Comparison of ENCODE assay signal across 15 cellular contexts in the genomic region with DNA sequence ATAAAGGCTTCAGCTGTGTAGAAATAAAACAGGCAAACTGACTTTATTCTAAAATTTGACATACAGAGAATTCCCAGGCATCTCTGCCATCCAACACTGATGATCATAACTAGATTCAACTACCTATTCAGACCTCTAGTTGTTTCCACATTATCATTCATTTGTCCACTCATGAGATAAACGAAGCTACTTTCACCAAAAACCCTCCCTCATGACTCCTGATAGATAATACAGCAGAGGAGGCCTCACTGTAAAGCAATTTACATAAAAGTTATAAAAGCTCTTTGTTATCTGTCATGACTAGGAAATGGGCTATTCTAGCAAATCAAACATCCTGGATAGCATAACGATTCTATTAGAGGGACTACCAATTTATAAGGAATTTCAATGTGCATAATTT. TPM values are rescaled to one million over a fixed set of nuclear protein-coding genes. Genes with fewer than 3 reads are reported as not detected.
DNase-seq lines count a peak whose midpoint lies in the region; ATAC-seq and TF ChIP-seq lines count a peak whose summit lies in the region.
"Had no signal": no experiment of that assay in that cellular context is flagged by ENCODE, and none has a peak within 500 bp of the region (broad histone marks: within the 10 kb centered on the region; RNA-seq: fewer than 3 reads in every experiment).

No MANE protein-coding gene starts in this region.

- H3K9me3 Mint-ChIP-seq in activated CD8-positive, alpha-beta T cell treated with anti-CD3 and anti-CD28 coated beads for 36 hours = no peaks in the 10 kb centered on the region
- no peaks in the 10 kb centered on the region for H3K9me3 Mint-ChIP-seq in activated CD8-positive, alpha-beta T cell treated with anti-CD3 and anti-CD28 coated beads, Interleukin-2, amount 10 ng/mL, durations not matched to agents 7 days and 5 days (ENCODE audit: insufficient read depth)
- H3K9me3 Mint-ChIP-seq: naive B cell had no signal

- peaks cover 2% of the 10 kb centered on the region for H3K36me3 Mint-ChIP-seq in activated CD8-positive, alpha-beta T cell treated with anti-CD3 and anti-CD28 coated beads for 36 hours (ENCODE audit: low read depth)
- H3K36me3 Mint-ChIP-seq in activated CD8-positive, alpha-beta T cell treated with anti-CD3 and anti-CD28 coated beads, Interleukin-2, amount 10 ng/mL, durations not matched to agents 7 days and 5 days (ENCODE audit: low read depth) = peaks cover 16% of the 10 kb centered on the region
- H3K36me3 Mint-ChIP-seq: naive B cell had no signal

- no peak overlapping the region for H2AFZ ChIP-seq in Karpas-422 (ENCODE audit: low read length)
- H2AFZ ChIP-seq in mammary epithelial cell (ENCODE audit: low read depth, low read length) = no peak overlapping the region

- H3K4me3 Mint-ChIP-seq in activated CD8-positive, alpha-beta T cell treated with anti-CD3 and anti-CD28 coated beads for 36 hours = no peak overlapping the region
- no peak overlapping the region for H3K4me3 Mint-ChIP-seq in activated CD8-positive, alpha-beta T cell treated with anti-CD3 and anti-CD28 coated beads, Interleukin-2, amount 10 ng/mL, durations not matched to agents 7 days and 5 days

- H3K36me3 ChIP-seq in Karpas-422 (ENCODE audit: insufficient read depth, low read length) (no peaks in the 10 kb centered on the region), mammary epithelial cell (ENCODE audit: insufficient read depth, low read length) (no peaks in the 10 kb centered on the region), skeletal muscle satellite cell (ENCODE audit: insufficient read depth, low read length) (no peaks in the 10 kb centered on the region)
- H3K36me3 ChIP-seq: adrenal gland, left lung had no signal

- dilution Hi-C loops in mammary epithelial cell (cut with HindIII; ENCODE audit: low sequenced_read_pairs) = no loop called here

- no peaks in the 10 kb centered on the region for H3K9me2 ChIP-seq in Karpas-422 (replicated peaks; ENCODE audit: insufficient read depth, low read length)

- H3K4me1 ChIP-seq in Karpas-422 (ENCODE audit: low read length) (peaks cover 43% of the 10 kb centered on the region), mammary epithelial cell (ENCODE audit: insufficient read depth, low read length) (peaks cover 85% of the 10 kb centered on the region), skeletal muscle satellite cell (ENCODE audit: control insufficient read depth, insufficient read depth, low read length) (peaks cover 80% of the 10 kb centered on the region)

- CTCF ChIA-PET in activated CD8-positive, alpha-beta T cell treated with anti-CD3 and anti-CD28 coated beads for 36 hours (lab: Charles Lee) = interaction anchor here (0.6 to 2.3 kb wide), 8 partner anchors 9 to 83 kb away, joined by 3 to 17 read pairs (median 4); a partner anchor contains a TSS
- CTCF ChIA-PET in activated CD8-positive, alpha-beta T cell treated with anti-CD3 and anti-CD28 coated beads, Interleukin-2, amount 10 ng/mL, durations not matched to agents 7 days and 5 days (lab: Charles Lee) = interaction anchor here (0.9 to 4.7 kb wide), 7 partner anchors 10 to 102 kb away, joined by 4 to 30 read pairs (median 6); a partner anchor contains a TSS
- CTCF ChIA-PET in mammary epithelial cell (lab: Charles Lee; ENCODE audit: low non-redundant PET) = no interaction called here

- H3K4me3 ChIP-seq in Karpas-422 (ENCODE audit: low read length) = no peak overlapping the region
- H3K4me3 ChIP-seq in mammary epithelial cell (replicated peaks in 1 of 3; ENCODE audit: insufficient read depth in 1 of 3, low read depth in 2 of 3, low read length in 3 of 3) = peak overlapping the region in 1 of 3 experiments; percentile 20
- H3K4me3 ChIP-seq in skeletal muscle satellite cell (ENCODE audit: low read length) = no peak overlapping the region
- H3K4me3 ChIP-seq: adrenal gland, left lung had no signal

- H3K27me3 ChIP-seq in Karpas-422 (ENCODE audit: low read length) (no peaks in the 10 kb centered on the region), mammary epithelial cell (ENCODE audit: insufficient read depth, low read length) (no peaks in the 10 kb centered on the region), skeletal muscle satellite cell (ENCODE audit: control insufficient read depth, insufficient read depth, low read length) (no peaks in the 10 kb centered on the region)
- H3K27me3 ChIP-seq: adrenal gland, left lung had no signal

- H3K79me2 ChIP-seq in Karpas-422 (ENCODE audit: low read length) = no peaks in the 10 kb centered on the region
- peaks cover 78% of the 10 kb centered on the region for H3K79me2 ChIP-seq in mammary epithelial cell (ENCODE audit: insufficient read depth, low read length)

- H3K27me3 Mint-ChIP-seq in activated CD8-positive, alpha-beta T cell treated with anti-CD3 and anti-CD28 coated beads for 36 hours = no peaks in the 10 kb centered on the region
- H3K27me3 Mint-ChIP-seq in activated CD8-positive, alpha-beta T cell treated with anti-CD3 and anti-CD28 coated beads, Interleukin-2, amount 10 ng/mL, durations not matched to agents 7 days and 5 days (ENCODE audit: low read depth) = no peaks in the 10 kb centered on the region
- H3K27me3 Mint-ChIP-seq: naive B cell had no signal

- H3K4me2 ChIP-seq in Karpas-422 (ENCODE audit: low read depth, low read length, poor library complexity, severe bottlenecking) (peak overlapping the region; percentile 50), mammary epithelial cell (ENCODE audit: insufficient read depth, low read depth, low read length) (peak overlapping the region; percentile 75), skeletal muscle satellite cell (ENCODE audit: low read length) (peak overlapping the region; percentile 64)

- BruUV-seq in mammary epithelial cell (replicated peaks; lab: Mats Ljungman, UMichigan) = no TSS peak

- in situ Hi-C loops in mammary epithelial cell (cut with MboI; ENCODE audit: low sequenced_read_pairs in 2 of 2) = no loop called here

- H4K20me1 ChIP-seq in Karpas-422 (ENCODE audit: insufficient read depth, low read depth, low read length) = no peaks in the 10 kb centered on the region; the same call in 1 of the 2 replicates
- no peaks in the 10 kb centered on the region for H4K20me1 ChIP-seq in mammary epithelial cell (ENCODE audit: insufficient read depth, low read length)

- H3K4me1 Mint-ChIP-seq in activated CD8-positive, alpha-beta T cell treated with anti-CD3 and anti-CD28 coated beads for 36 hours (ENCODE audit: low read depth) = peaks cover 75% of the 10 kb centered on the region
- H3K4me1 Mint-ChIP-seq in activated CD8-positive, alpha-beta T cell treated with anti-CD3 and anti-CD28 coated beads, Interleukin-2, amount 10 ng/mL, durations not matched to agents 7 days and 5 days (ENCODE audit: low read depth) = peaks cover 69% of the 10 kb centered on the region

- ATAC-seq in activated CD8-positive, alpha-beta T cell treated with anti-CD3 and anti-CD28 coated beads for 36 hours = no peak
- ATAC-seq in activated CD8-positive, alpha-beta T cell treated with anti-CD3 and anti-CD28 coated beads, Interleukin-2, amount 10 ng/mL, durations not matched to agents 7 days and 5 days = no peak

- peak overlapping the region; percentile 36 for H3K27ac Mint-ChIP-seq in activated CD8-positive, alpha-beta T cell treated with anti-CD3 and anti-CD28 coated beads for 36 hours
- no peak overlapping the region for H3K27ac Mint-ChIP-seq in activated CD8-positive, alpha-beta T cell treated with anti-CD3 and anti-CD28 coated beads, Interleukin-2, amount 10 ng/mL, durations not matched to agents 7 days and 5 days

- TF ChIP-seq CTCF in activated CD8-positive, alpha-beta T cell treated with anti-CD3 and anti-CD28 coated beads for 36 hours (IDR thresholded peaks at IDR 0.05) = no peak
- TF ChIP-seq CTCF in mammary epithelial cell (conservative IDR thresholded peaks at IDR 0.05 in 1 of 2, IDR thresholded peaks at IDR 0.05 in 1 of 2; ENCODE audit: extremely low read depth in 1 of 2, insufficient read depth in 1 of 2, low read depth in 1 of 2, low read length in 2 of 2) = no peak

- WGBS in mammary epithelial cell (ENCODE audit: low coverage, missing lambda C conversion rate) = 100% methylated on average over 2 of the region's 2 CpGs

- no peak for DNase-seq in activated CD8-positive, alpha-beta T cell treated with anti-CD3 and anti-CD28 coated beads for 36 hours
- no peak for DNase-seq in activated CD8-positive, alpha-beta T cell treated with anti-CD3 and anti-CD28 coated beads, Interleukin-2, amount 10 ng/mL, durations not matched to agents 7 days and 5 days
- no peak for DNase-seq in Karpas-422
- no peak for DNase-seq in mammary epithelial cell
- DNase-seq in HuH-7.5 (ENCODE audit: low spot score) = no peak
- DNase-seq in NCI-H510A treated with DMSO at 0.1 percent for 48 hours (lab: John Stamatoyannopoulos, UW) = no peak
- DNase-seq in activated CD4-positive, alpha-beta T cell treated with anti-CD3 and anti-CD28 coated beads for 4 hours = no peak
- DNase-seq: adrenal gland, COR-L47, left lung, naive B cell, SHP77 had no signal

- POLR2A ChIA-PET in activated CD8-positive, alpha-beta T cell treated with anti-CD3 and anti-CD28 coated beads for 36 hours (lab: Charles Lee) = interaction anchor here (0.6 to 3.7 kb wide), 4 partner anchors 13 to 122 kb away, joined by 3 to 12 read pairs (median 4); a partner anchor contains a TSS
- POLR2A ChIA-PET in activated CD8-positive, alpha-beta T cell treated with anti-CD3 and anti-CD28 coated beads, Interleukin-2, amount 10 ng/mL, durations not matched to agents 7 days and 5 days (lab: Charles Lee) = interaction anchor here (0.6 to 4.0 kb wide), 3 partner anchors 19 to 160 kb away, joined by 3 to 20 read pairs (median 3); a partner anchor contains a TSS

- H3K27ac ChIP-seq in Karpas-422 (ENCODE audit: low read length) = no peak overlapping the region
- peak overlapping the region; percentile 83 for H3K27ac ChIP-seq in mammary epithelial cell (ENCODE audit: insufficient read depth, low read depth, low read length)

- intact Hi-C loops in activated CD8-positive, alpha-beta T cell treated with anti-CD3 and anti-CD28 coated beads for 36 hours (cut with micrococcal nuclease) = no loop called here
- intact Hi-C loops in mammary epithelial cell (cut with micrococcal nuclease) = loop anchor here (10.0 kb wide), 1 partner anchor 162 kb away; a partner anchor contains a TSS

- H3K9ac ChIP-seq in Karpas-422 (ENCODE audit: low read length) (no peak overlapping the region), mammary epithelial cell (ENCODE audit: insufficient read depth, low read length) (peak overlapping the region; percentile 42), skeletal muscle satellite cell (ENCODE audit: low read depth, low read length) (no peak overlapping the region)

- no peaks in the 10 kb centered on the region for H3K9me3 ChIP-seq in Karpas-422 (ENCODE audit: low read length)
- H3K9me3 ChIP-seq in mammary epithelial cell (replicated peaks; ENCODE audit: insufficient read depth, low read length) = no peaks in the 10 kb centered on the region
- H3K9me3 ChIP-seq in skeletal muscle satellite cell (replicated peaks; ENCODE audit: low read length) = no peaks in the 10 kb centered on the region
- H3K9me3 ChIP-seq: adrenal gland, left lung had no signal

RNA-seq across cellular contexts. Expression of a gene that starts 19.6 kb away (rescaled TPM):
- 10 to 100 TPM; 11.3 to 12.0 TPM for total RNA-seq in activated CD8-positive, alpha-beta T cell treated with anti-CD3 and anti-CD28 coated beads for 36 hours
- 10 to 100 TPM; 26.4 to 29.1 TPM for total RNA-seq in activated CD8-positive, alpha-beta T cell treated with anti-CD3 and anti-CD28 coated beads, Interleukin-2, amount 10 ng/mL, durations not matched to agents 7 days and 5 days
- 14.6 and 16.3 TPM in 2 replicates for total RNA-seq in Karpas-422 (2014; rRNA removed; shearing (Covaris generic); ENCODE audit: low replicate concordance)
- total RNA-seq in mammary epithelial cell = 10 to 100 TPM; 15.7 to 30.2 TPM
- polyA plus RNA-seq in mammary epithelial cell = 15.3 TPM
- 42.9 TPM for polyA minus RNA-seq in mammary epithelial cell
- 16.6 and 20.0 TPM in 2 replicates for total RNA-seq in skeletal muscle satellite cell (2012; rRNA removed)

RNA-seq across cellular contexts. Expression of a gene that starts 36.6 kb away (rescaled TPM):
- 10 to 100 TPM; 32.4 to 36.2 TPM for total RNA-seq in activated CD8-positive, alpha-beta T cell treated with anti-CD3 and anti-CD28 coated beads for 36 hours
- total RNA-seq in activated CD8-positive, alpha-beta T cell treated with anti-CD3 and anti-CD28 coated beads, Interleukin-2, amount 10 ng/mL, durations not matched to agents 7 days and 5 days = 10 to 100 TPM; 32.1 to 33.6 TPM
- total RNA-seq in Karpas-422 (2014; rRNA removed; shearing (Covaris generic); ENCODE audit: low replicate concordance) = 7.2 and 9.0 TPM in 2 replicates
- 10 to 100 TPM in 1 of 2 donors, 1 to 10 TPM in 1; 8.5 to 15.0 TPM for total RNA-seq in mammary epithelial cell
- 9.9 TPM for polyA plus RNA-seq in mammary epithelial cell
- 0.88 TPM for polyA minus RNA-seq in mammary epithelial cell
- 9.6 and 9.9 TPM in 2 replicates for total RNA-seq in skeletal muscle satellite cell (2012; rRNA removed)

RNA-seq across cellular contexts. Expression of a gene that starts 38.3 kb away (rescaled TPM):
- not detected for total RNA-seq in activated CD8-positive, alpha-beta T cell treated with anti-CD3 and anti-CD28 coated beads for 36 hours
- not detected for total RNA-seq in activated CD8-positive, alpha-beta T cell treated with anti-CD3 and anti-CD28 coated beads, Interleukin-2, amount 10 ng/mL, durations not matched to agents 7 days and 5 days
- not detected in 2 replicates for total RNA-seq in Karpas-422 (2014; rRNA removed; shearing (Covaris generic); ENCODE audit: low replicate concordance)
- total RNA-seq in mammary epithelial cell = not detected
- not detected for polyA plus RNA-seq in mammary epithelial cell
- not detected for polyA minus RNA-seq in mammary epithelial cell
- total RNA-seq in skeletal muscle satellite cell (2012; rRNA removed) = not detected in 2 replicates
- total RNA-seq: adrenal gland, HT1080, left lung, renal cortical epithelial cell had no signal
- polyA plus RNA-seq: adrenal gland had no signal

RNA-seq across cellular contexts. Expression of a gene that starts 59.0 kb away (rescaled TPM):
- total RNA-seq in activated CD8-positive, alpha-beta T cell treated with anti-CD3 and anti-CD28 coated beads for 36 hours = 10 to 100 TPM; 49.1 to 49.8 TPM
- total RNA-seq in activated CD8-positive, alpha-beta T cell treated with anti-CD3 and anti-CD28 coated beads, Interleukin-2, amount 10 ng/mL, durations not matched to agents 7 days and 5 days = 10 to 100 TPM; 22.1 to 23.3 TPM
- 14.1 and 22.5 TPM in 2 replicates for total RNA-seq in Karpas-422 (2014; rRNA removed; shearing (Covaris generic); ENCODE audit: low replicate concordance)
- 10 to 100 TPM; 22.2 to 27.4 TPM for total RNA-seq in mammary epithelial cell
- polyA plus RNA-seq in mammary epithelial cell = 23.2 TPM
- polyA minus RNA-seq in mammary epithelial cell = 17.1 TPM
- 27.4 and 30.1 TPM in 2 replicates for total RNA-seq in skeletal muscle satellite cell (2012; rRNA removed)
